ENCODE assay signal across 8 cellular contexts in the genomic region with DNA sequence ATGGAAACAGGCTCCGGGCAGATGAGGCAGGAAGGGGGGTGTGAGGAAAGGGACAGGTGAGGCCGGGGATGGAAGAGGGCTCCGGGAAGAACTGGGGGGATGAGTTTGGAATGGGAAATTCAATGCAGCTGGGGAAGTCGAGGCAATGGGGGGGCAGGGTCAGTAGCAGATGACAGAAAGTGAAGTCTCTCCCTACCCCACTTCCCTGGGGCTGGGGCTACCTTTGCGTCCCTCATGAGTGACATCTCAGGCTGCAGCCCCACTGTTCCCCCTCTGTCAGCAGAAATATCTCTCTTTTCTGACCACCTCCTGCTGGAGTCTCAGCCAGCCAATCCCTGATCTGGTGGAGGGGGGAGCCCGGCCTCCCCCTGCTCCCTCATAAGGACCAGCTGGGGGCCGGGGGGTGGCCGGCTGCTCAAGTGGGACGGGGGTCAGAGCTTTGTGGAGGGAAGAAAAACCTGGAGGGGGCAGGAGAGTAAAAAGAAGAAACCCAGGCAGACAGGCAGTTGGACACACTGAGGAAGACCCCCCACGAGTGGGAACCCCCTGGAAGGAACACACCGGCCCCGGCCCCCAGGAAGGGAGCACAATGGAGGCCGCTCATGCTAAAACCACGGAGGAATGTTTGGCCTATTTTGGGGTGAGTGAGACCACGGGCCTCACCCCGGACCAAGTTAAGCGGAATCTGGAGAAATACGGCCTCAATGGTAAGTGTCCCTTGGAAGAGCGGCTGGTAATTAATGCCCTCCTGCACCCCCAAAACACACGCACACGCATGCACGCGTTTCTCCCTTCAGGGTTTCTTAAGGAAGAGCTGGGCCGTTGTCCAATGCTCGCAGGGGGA. TPM values are rescaled to one million over a fixed set of nuclear protein-coding genes. Genes with fewer than 3 reads are reported as not detected.
A peak's percentile ranks its signal among the peaks of the same experiment; 100 is the strongest.
DNase-seq lines count a peak whose midpoint lies in the region; ATAC-seq and TF ChIP-seq lines count a peak whose summit lies in the region.

A gene (plus strand): TSS at position 406 of the 844 bp plus-strand sequence. CDS start 184 bp downstream, at position 590.

- H3K36me3 ChIP-seq in GM06990 (ENCODE audit: control insufficient read depth, insufficient read depth, low read length) (no peaks in the 10 kb centered on the region; the same call in none of the 2 replicates), SJSA1 (peaks cover 21% of the 10 kb centered on the region), psoas muscle (ENCODE audit: insufficient read depth in 1 of 2, low read depth in 1 of 2) (peaks cover 0 to 15% of the 10 kb centered on the region in 2 donors)

- no peaks in the 10 kb centered on the region for H3K27me3 ChIP-seq in GM06990 (replicated peaks; ENCODE audit: control insufficient read depth, insufficient read depth, low read length)
- H3K27me3 ChIP-seq in SJSA1 (replicated peaks): no peaks in the 10 kb centered on the region
- H3K27me3 ChIP-seq in psoas muscle (ENCODE audit: insufficient read depth in 3 of 3, low read length in 2 of 3): no peaks in the 10 kb centered on the region

- WGBS in psoas muscle, 3 donors: 28 to 47% (median 38%) methylated on average over 24 to 25 of the region's 25 CpGs

- ATAC-seq in psoas muscle (peak in 1 of 4 donors; percentile 9), esophagus mucosa (no peak)

- peak within 1 kb of the TSS; percentile 83 for H3K4me3 ChIP-seq in GM06990 (replicated peaks; ENCODE audit: low read depth, low read length)
- peak within 1 kb of the TSS; percentile 56 for H3K4me3 ChIP-seq in SJSA1
- peak within 1 kb of the TSS; percentile 75 for H3K4me3 ChIP-seq in fibroblast of the aortic adventitia (ENCODE audit: low read depth, low read length)
- H3K4me3 ChIP-seq in psoas muscle: peak within 1 kb of the TSS; percentile 83

- H3K9me3 ChIP-seq in SJSA1 (replicated peaks) (no peaks in the 10 kb centered on the region), psoas muscle (no peaks in the 10 kb centered on the region)

- H3K27ac ChIP-seq in SJSA1: no peak within 1 kb of the TSS
- H3K27ac ChIP-seq in psoas muscle: peak within 1 kb of the TSS; percentile 88

- TF ChIP-seq CTCF in GM06990 (IDR thresholded peaks at IDR 0.05; ENCODE audit: insufficient read depth, low read length, poor library complexity, severe bottlenecking) (no peak), fibroblast of the aortic adventitia (IDR thresholded peaks at IDR 0.05; ENCODE audit: insufficient read depth, low read length) (no peak), psoas muscle (IDR thresholded peaks at IDR 0.05) (no peak)

- H3K4me1 ChIP-seq in SJSA1 (replicated peaks) (peaks cover 12% of the 10 kb centered on the region), psoas muscle (peaks cover 42% of the 10 kb centered on the region)

- intact Hi-C loops in psoas muscle (cut with DNase I): no loop called here
- intact Hi-C loops in posterior cingulate gyrus (cut with DNase I): no loop called here

- DNase-seq in GM06990 (ENCODE audit: extremely low read depth, insufficient read length) (no peak), SJSA1 (ENCODE audit: low read depth in 1 of 2, low spot score in 2 of 2) (no peak), fibroblast of the aortic adventitia (ENCODE audit: low read depth) (no peak), psoas muscle (peak in 1 of 2 donors; percentile 69), posterior cingulate gyrus (no peak), SHP77 treated with DMSO at 0.1 percent for 48 hours (lab: John Stamatoyannopoulos, UW) (no peak), HuH-7 (ENCODE audit: low spot score) (no peak)

RNA-seq across cellular contexts. Expression of the gene that starts here (rescaled TPM):
- total RNA-seq in SJSA1 (2014; rRNA removed; shearing (Covaris generic)): 0.53 TPM in 1 of 2 replicates, not detected in the other
- total RNA-seq in fibroblast of the aortic adventitia (ENCODE audit: low replicate concordance): 0.18 TPM in 1 of 2 replicates, not detected in the other
- 1,000 to 10,000 TPM in 3 of 4 donors, 100 to 1,000 TPM in 1; 639 to 2,539 (median 1,923) TPM for total RNA-seq in psoas muscle
- polyA plus RNA-seq in psoas muscle: 1,000 to 10,000 TPM in 2 of 3 donors, 100 to 1,000 TPM in 1; 169 to 1,914 (median 1,496) TPM
- total RNA-seq in esophagus mucosa: 0.48 TPM

Comparison
In these comparisons a context has a peak if more than half of its experiments do, and no peak if none do; other contexts are left out.
1. RNA of the gene that starts here (total RNA-seq): 639 to 2,539 TPM in psoas muscle; 0.53 TPM in SJSA1, 0.48 TPM in esophagus mucosa (single experiment) and 0.18 TPM in fibroblast of the aortic adventitia; every median in the first group is over 100 times any median in the second.
2. Peak in every context shown above with its lines, with median percentiles within 50 percentile points of each other: H3K4me3 ChIP-seq.